2 cellular contexts compared by ENCODE assay signal in the genomic region with DNA sequence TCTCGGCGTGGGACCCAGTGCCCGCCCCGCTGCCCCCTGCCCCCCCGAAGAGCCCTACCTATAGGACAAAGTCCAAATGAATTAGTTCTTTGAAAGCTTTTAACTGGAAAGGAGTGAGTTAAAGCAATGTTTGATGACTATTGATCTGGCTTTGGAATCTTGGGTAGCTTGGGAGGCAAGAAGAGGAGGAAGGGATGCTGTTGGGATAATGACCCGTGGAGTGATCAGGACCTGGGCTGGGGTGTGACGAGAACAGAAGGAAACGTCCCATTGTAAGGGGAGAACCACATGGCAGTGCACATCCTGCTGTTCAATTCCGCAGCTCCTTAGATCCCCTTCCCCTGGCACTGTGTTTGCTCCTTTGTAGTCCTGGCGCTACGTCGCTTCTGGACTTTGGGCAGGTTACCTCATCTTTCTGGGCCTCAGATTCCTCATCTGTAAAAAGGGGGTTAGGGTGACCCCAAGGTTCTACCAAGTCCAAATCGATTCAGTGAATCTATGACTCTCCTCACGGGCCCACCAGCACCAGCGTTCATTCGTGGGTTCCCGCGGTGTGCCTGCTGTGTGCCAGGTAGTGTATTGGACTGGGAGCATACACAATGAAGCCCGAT.
TF ChIP-seq lines count a peak whose summit lies in the region.

No MANE protein-coding gene starts in this region.

TF ChIP-seq in SK-N-SH, 30 proteins besides CTCF, POLR2A, EP300 and RAD21 (continued from another document):
- TF ChIP-seq, protein P1, sequence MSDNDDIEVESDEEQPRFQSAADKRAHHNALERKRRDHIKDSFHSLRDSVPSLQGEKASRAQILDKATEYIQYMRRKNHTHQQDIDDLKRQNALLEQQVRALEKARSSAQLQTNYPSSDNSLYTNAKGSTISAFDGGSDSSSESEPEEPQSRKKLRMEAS (IDR thresholded peaks at IDR 0.05; ENCODE audit: low read depth): no peak

TF ChIP-seq in SK-N-SH treated with all-trans-retinoic acid at 6 μM for 48 hours, 23 proteins besides CTCF, POLR2A, EP300 and RAD21 (continued from another document):
- TF ChIP-seq, protein P2, sequence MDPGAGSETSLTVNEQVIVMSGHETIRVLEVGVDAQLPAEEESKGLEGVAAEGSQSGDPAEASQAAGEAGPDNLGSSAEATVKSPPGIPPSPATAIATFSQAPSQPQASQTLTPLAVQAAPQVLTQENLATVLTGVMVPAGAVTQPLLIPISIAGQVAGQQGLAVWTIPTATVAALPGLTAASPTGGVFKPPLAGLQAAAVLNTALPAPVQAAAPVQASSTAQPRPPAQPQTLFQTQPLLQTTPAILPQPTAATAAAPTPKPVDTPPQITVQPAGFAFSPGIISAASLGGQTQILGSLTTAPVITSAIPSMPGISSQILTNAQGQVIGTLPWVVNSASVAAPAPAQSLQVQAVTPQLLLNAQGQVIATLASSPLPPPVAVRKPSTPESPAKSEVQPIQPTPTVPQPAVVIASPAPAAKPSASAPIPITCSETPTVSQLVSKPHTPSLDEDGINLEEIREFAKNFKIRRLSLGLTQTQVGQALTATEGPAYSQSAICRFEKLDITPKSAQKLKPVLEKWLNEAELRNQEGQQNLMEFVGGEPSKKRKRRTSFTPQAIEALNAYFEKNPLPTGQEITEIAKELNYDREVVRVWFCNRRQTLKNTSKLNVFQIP (CRISPR knock-in tag; IDR thresholded peaks at IDR 0.05; ENCODE audit: borderline replicate concordance, low read depth): no peak
- TF ChIP-seq, protein P3, sequence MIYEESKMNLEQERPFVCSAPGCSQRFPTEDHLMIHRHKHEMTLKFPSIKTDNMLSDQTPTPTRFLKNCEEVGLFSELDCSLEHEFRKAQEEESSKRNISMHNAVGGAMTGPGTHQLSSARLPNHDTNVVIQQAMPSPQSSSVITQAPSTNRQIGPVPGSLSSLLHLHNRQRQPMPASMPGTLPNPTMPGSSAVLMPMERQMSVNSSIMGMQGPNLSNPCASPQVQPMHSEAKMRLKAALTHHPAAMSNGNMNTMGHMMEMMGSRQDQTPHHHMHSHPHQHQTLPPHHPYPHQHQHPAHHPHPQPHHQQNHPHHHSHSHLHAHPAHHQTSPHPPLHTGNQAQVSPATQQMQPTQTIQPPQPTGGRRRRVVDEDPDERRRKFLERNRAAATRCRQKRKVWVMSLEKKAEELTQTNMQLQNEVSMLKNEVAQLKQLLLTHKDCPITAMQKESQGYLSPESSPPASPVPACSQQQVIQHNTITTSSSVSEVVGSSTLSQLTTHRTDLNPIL (CRISPR knock-in tag; IDR thresholded peaks at IDR 0.05; ENCODE audit: low read depth): no peak
- TF ChIP-seq ZFP3 (CRISPR knock-in tag; IDR thresholded peaks at IDR 0.05) (no peak), PPARA (CRISPR knock-in tag; IDR thresholded peaks at IDR 0.05; ENCODE audit: borderline replicate concordance) (no peak)
